In genomic region chr13:84776578-84776977, GRCh38 we compare ENCODE assay signal across 6 cellular contexts.
"Had no signal": no experiment of that assay in that cellular context is flagged by ENCODE, and none has a peak within 500 bp of the region (broad histone marks: within the 10 kb centered on the region; RNA-seq: fewer than 3 reads in every experiment).

No MANE protein-coding gene starts in this region.

- H3K27ac ChIP-seq: HL-60 had no signal

- ATAC-seq: K562 had no signal

- FAIRE-seq: HTR-8/SVneo, K562 had no signal

- DNase-seq: IMR-90, KBM-7, KG1 had no signal

- H3K4me3 ChIP-seq: K562 had no signal
